Comparison of ENCODE assay signal across 19 cellular contexts in genomic region chr20:3885711-3886110, GRCh38.
"Had no signal": no experiment of that assay in that cellular context is flagged by ENCODE, and none has a peak within 500 bp of the region (broad histone marks: within the 10 kb centered on the region; RNA-seq: fewer than 3 reads in every experiment).

No MANE protein-coding gene starts in this region.

- H3K27me3 Mint-ChIP-seq: activated CD4-positive, alpha-beta memory T cell treated with anti-CD3 and anti-CD28 coated beads for 36 hours; activated CD4-positive, alpha-beta T cell treated with anti-CD3 and anti-CD28 coated beads, Interleukin-2, amount 10 ng/mL, durations not matched to agents 7 days and 5 days; activated naive CD8-positive, alpha-beta T cell treated with anti-CD3 and anti-CD28 coated beads, Interleukin-2, amount 10 ng/mL, durations not matched to agents 7 days and 5 days; T-helper 17 cell had no signal

- H3K4me3 Mint-ChIP-seq: activated CD4-positive, alpha-beta memory T cell treated with anti-CD3 and anti-CD28 coated beads for 36 hours; activated CD4-positive, alpha-beta T cell treated with anti-CD3 and anti-CD28 coated beads, Interleukin-2, amount 10 ng/mL, durations not matched to agents 7 days and 5 days; activated naive CD4-positive, alpha-beta T cell treated with anti-CD3 and anti-CD28 coated beads for 36 hours; activated naive CD8-positive, alpha-beta T cell treated with anti-CD3 and anti-CD28 coated beads, Interleukin-2, amount 10 ng/mL, durations not matched to agents 7 days and 5 days; activated T-cell treated with anti-CD3 and anti-CD28 coated beads, Interleukin-2, amount 50 U/mL, for 4 hours; T-helper 17 cell had no signal

- H3K9me3 ChIP-seq: SJSA1 had no signal

- H3K27me3 ChIP-seq: SJSA1 had no signal

- H3K27ac ChIP-seq: SJSA1 had no signal

- H3K9me3 Mint-ChIP-seq: activated CD4-positive, alpha-beta memory T cell treated with anti-CD3 and anti-CD28 coated beads for 36 hours; activated CD4-positive, alpha-beta T cell treated with anti-CD3 and anti-CD28 coated beads, Interleukin-2, amount 10 ng/mL, durations not matched to agents 7 days and 5 days; activated naive CD4-positive, alpha-beta T cell treated with anti-CD3 and anti-CD28 coated beads for 36 hours; activated naive CD8-positive, alpha-beta T cell treated with anti-CD3 and anti-CD28 coated beads, Interleukin-2, amount 10 ng/mL, durations not matched to agents 7 days and 5 days; activated T-cell treated with anti-CD3 and anti-CD28 coated beads, Interleukin-2, amount 50 U/mL, for 4 hours had no signal

- H3K27ac Mint-ChIP-seq: activated CD4-positive, alpha-beta memory T cell treated with anti-CD3 and anti-CD28 coated beads for 36 hours; activated CD4-positive, alpha-beta T cell treated with anti-CD3 and anti-CD28 coated beads, Interleukin-2, amount 10 ng/mL, durations not matched to agents 7 days and 5 days; activated naive CD4-positive, alpha-beta T cell treated with anti-CD3 and anti-CD28 coated beads for 36 hours; activated naive CD8-positive, alpha-beta T cell treated with anti-CD3 and anti-CD28 coated beads, Interleukin-2, amount 10 ng/mL, durations not matched to agents 7 days and 5 days; T-helper 17 cell had no signal

- H3K4me3 ChIP-seq: SJSA1 had no signal

- ATAC-seq: activated T-cell treated with anti-CD3 and anti-CD28 coated beads, Interleukin-2, amount 50 U/mL, for 4 hours; T-helper 17 cell had no signal

- DNase-seq: activated CD4-positive, alpha-beta memory T cell treated with anti-CD3 and anti-CD28 coated beads for 36 hours; activated CD4-positive, alpha-beta T cell treated with anti-CD3 and anti-CD28 coated beads, Interleukin-2, amount 10 ng/mL, durations not matched to agents 7 days and 5 days; activated CD4-positive, CD25-positive, alpha-beta regulatory T cell; activated CD8-positive, alpha-beta memory T cell treated with anti-CD3 and anti-CD28 coated beads for 24 hours; activated effector memory CD4-positive, alpha-beta T cell treated with anti-CD3 and anti-CD28 coated beads, Interleukin-2, amount 50 U/mL, for 16 hours; activated naive CD4-positive, alpha-beta T cell treated with anti-CD3 and anti-CD28 coated beads for 36 hours; activated naive CD8-positive, alpha-beta T cell treated with anti-CD3 and anti-CD28 coated beads, Interleukin-2, amount 10 ng/mL, durations not matched to agents 7 days and 5 days; activated T-cell treated with anti-CD3 and anti-CD28 coated beads, Interleukin-2, amount 50 U/mL, for 4 hours; central memory CD4-positive, alpha-beta T cell; MM.1S; NCI-H1105 treated with DMSO at 0.1 percent for 48 hours; NCI-H1436 treated with DMSO at 0.1 percent for 48 hours; NCI-H187; NCI-H2081; NCI-H524; SHP77; T-helper 17 cell; T-helper 9 cell had no signal
